Comparison of ENCODE assay signal across 9 cellular contexts in genomic region chr4:146029147-146029546, GRCh38.
DNase-seq lines count a peak whose midpoint lies in the region; ATAC-seq and TF ChIP-seq lines count a peak whose summit lies in the region.
"Had no signal": no experiment of that assay in that cellular context is flagged by ENCODE, and none has a peak within 500 bp of the region (broad histone marks: within the 10 kb centered on the region; RNA-seq: fewer than 3 reads in every experiment).

No MANE protein-coding gene starts in this region.

- TF ChIP-seq CTCF in MCF 10A (IDR thresholded peaks at IDR 0.05; ENCODE audit: unreplicated experiment) (no peak), breast epithelium (IDR thresholded peaks at IDR 0.05) (no peak), OCI-LY7 (conservative IDR thresholded peaks at IDR 0.05; ENCODE audit: low read length) (0 out of 2 replicates have a peak, but pooled peaks have one; percentile 20), type B pancreatic cell (conservative IDR thresholded peaks at IDR 0.05) (no peak)

- no peak overlapping the region for H3K4me3 Mint-ChIP-seq in MCF 10A (ENCODE audit: unreplicated experiment)
- H3K4me3 Mint-ChIP-seq in type B pancreatic cell: no peak overlapping the region

- peak; percentile 8 for DNase-seq in MCF 10A (ENCODE audit: unreplicated experiment)
- DNase-seq in breast epithelium (ENCODE audit: low spot score in 2 of 2): no peak
- peak; percentile 25 for DNase-seq in OCI-LY7 (ENCODE audit: low spot score)
- no peak for DNase-seq in NCI-H2227 treated with DMSO at 0.1 percent for 48 hours (lab: John Stamatoyannopoulos, UW)
- no peak for DNase-seq in NCI-H526 treated with DMSO at 0.1 percent for 48 hours (lab: John Stamatoyannopoulos, UW)
- DNase-seq in effector CD4-positive, alpha-beta T cell: no peak
- no peak for DNase-seq in type B pancreatic cell (ENCODE audit: extremely low spot score, unreplicated experiment)
- DNase-seq: amygdala had no signal

- H3K4me1 Mint-ChIP-seq in MCF 10A (ENCODE audit: insufficient read depth, unreplicated experiment) (no peaks in the 10 kb centered on the region), type B pancreatic cell (ENCODE audit: unreplicated experiment) (peaks cover 20% of the 10 kb centered on the region)

- H3K9me3 ChIP-seq in breast epithelium (no peaks in the 10 kb centered on the region), OCI-LY7 (ENCODE audit: low read length) (no peaks in the 10 kb centered on the region)

- H3K27ac ChIP-seq in breast epithelium (no peak overlapping the region), OCI-LY7 (ENCODE audit: low read depth, low read length, poor library complexity, severe bottlenecking) (peak overlapping the region; percentile 48)

- peak overlapping the region; percentile 69 for H3K4me2 ChIP-seq in OCI-LY7 (ENCODE audit: low read length)

- no peak overlapping the region for H3K27ac Mint-ChIP-seq in MCF 10A (ENCODE audit: low read depth, unreplicated experiment)
- no peak overlapping the region for H3K27ac Mint-ChIP-seq in type B pancreatic cell

- peak overlapping the region; percentile 99 for H2AFZ ChIP-seq in OCI-LY7 (ENCODE audit: low read length)

- H3K36me3 Mint-ChIP-seq in MCF 10A (ENCODE audit: insufficient read depth, unreplicated experiment) (no peaks in the 10 kb centered on the region), type B pancreatic cell (no peaks in the 10 kb centered on the region)

- no peaks in the 10 kb centered on the region for H4K20me1 ChIP-seq in OCI-LY7 (ENCODE audit: insufficient read depth, low read length)

- POLR2A ChIA-PET in MCF 10A (lab: Yijun Ruan, JAX) (no interaction called here), OCI-LY7 (lab: Charles Lee) (interaction anchor here (0.5 to 5.7 kb wide), 7 partner anchors 14 to 793 kb away, joined by 3 to 42 read pairs (median 4); no protein-coding TSS in a partner anchor)

- no peaks in the 10 kb centered on the region for H3K27me3 Mint-ChIP-seq in MCF 10A (ENCODE audit: insufficient read depth, unreplicated experiment)
- H3K27me3 Mint-ChIP-seq in type B pancreatic cell: no peaks in the 10 kb centered on the region

- H3K9me3 Mint-ChIP-seq in MCF 10A (ENCODE audit: unreplicated experiment) (no peaks in the 10 kb centered on the region), type B pancreatic cell (peaks cover 5% of the 10 kb centered on the region)

- CTCF ChIA-PET in MCF 10A (lab: Yijun Ruan, JAX) (interaction anchor here (0.6 to 0.7 kb wide), 3 partner anchors 31 to 309 kb away, joined by 3 to 5 read pairs (median 3); no protein-coding TSS in a partner anchor), OCI-LY7 (lab: Charles Lee; ENCODE audit: unreplicated experiment) (no interaction called here)

- TF ChIP-seq POLR2A in breast epithelium (IDR thresholded peaks at IDR 0.05): no peak

- H3K4me3 ChIP-seq in breast epithelium: no peak overlapping the region
- H3K4me3 ChIP-seq in OCI-LY7 (ENCODE audit: low read depth, low read length, poor library complexity, severe bottlenecking): no peak overlapping the region

- intact Hi-C loops in MCF 10A (cut with micrococcal nuclease) (no loop called here), breast epithelium (cut with DNase I; ENCODE audit: low total_unique reads) (no loop called here), OCI-LY7 (cut with micrococcal nuclease; ENCODE audit: unreplicated experiment) (no loop called here)

- no peaks in the 10 kb centered on the region for H3K27me3 ChIP-seq in breast epithelium

- no peaks in the 10 kb centered on the region for H3K9me2 ChIP-seq in OCI-LY7 (ENCODE audit: insufficient read depth, low read length)

- H3K36me3 ChIP-seq in breast epithelium: no peaks in the 10 kb centered on the region
- H3K36me3 ChIP-seq in OCI-LY7 (ENCODE audit: insufficient read depth, low read length): no peaks in the 10 kb centered on the region

- H3K79me2 ChIP-seq in OCI-LY7 (ENCODE audit: insufficient read depth, low read depth, low read length): no peaks in the 10 kb centered on the region

- no peaks in the 10 kb centered on the region for H3K4me1 ChIP-seq in breast epithelium
- H3K4me1 ChIP-seq in OCI-LY7 (ENCODE audit: insufficient read depth, low read length, poor library complexity, severe bottlenecking): peaks cover 54% of the 10 kb centered on the region

- BruUV-seq in MCF 10A (replicated peaks; lab: Mats Ljungman, UMichigan) (no TSS peak), OCI-LY7 (replicated peaks; lab: Mats Ljungman, UMichigan) (no TSS peak)

- ATAC-seq in HG02798 (IDR thresholded peaks at IDR 0.05; ENCODE audit: poor library complexity, unreplicated experiment): peak; percentile 44

Comparison
In these comparisons a context has a peak if more than half of its experiments do, and no peak if none do; other contexts are left out.
1. DNase-seq: peak in MCF 10A (single experiment) and OCI-LY7 (single experiment); none in breast epithelium (0 of 2), NCI-H2227 treated with DMSO at 0.1 percent for 48 hours (single experiment), NCI-H526 treated with DMSO at 0.1 percent for 48 hours (single experiment), effector CD4-positive, alpha-beta T cell (single experiment) and type B pancreatic cell (single experiment).